22 cellular contexts compared by ENCODE assay signal in the genomic region with DNA sequence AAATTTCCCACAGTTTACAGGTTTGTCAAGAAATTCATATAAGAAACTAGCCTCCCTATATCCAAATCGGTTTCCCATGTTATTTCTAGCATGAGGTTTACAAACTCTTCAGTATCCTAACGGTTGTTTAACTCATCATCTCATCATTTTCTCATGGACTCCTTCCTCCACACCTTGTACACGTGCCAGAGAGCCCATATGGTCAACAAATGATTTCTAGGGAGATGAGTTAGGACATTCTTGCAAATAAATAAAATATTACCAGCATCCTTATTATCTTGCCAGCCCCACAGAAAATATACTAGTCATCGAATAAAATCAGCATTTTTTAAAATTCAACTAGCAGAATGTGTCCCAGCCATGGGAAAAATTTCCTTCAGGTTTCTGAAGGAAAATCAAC.
DNase-seq lines count a peak whose midpoint lies in the region; ATAC-seq lines count a peak whose summit lies in the region.
"Had no signal": no experiment of that assay in that cellular context is flagged by ENCODE, and none has a peak within 500 bp of the region (broad histone marks: within the 10 kb centered on the region; RNA-seq: fewer than 3 reads in every experiment).

No MANE protein-coding gene starts in this region.

- intact Hi-C loops in posterior vena cava (cut with DNase I): no loop called here

- peaks cover 88 to 100% (median 92%) of the 10 kb centered on the region in 3 donors for H3K4me1 Mint-ChIP-seq in naive B cell

- H3K4me2 ChIP-seq in BLaER1 (peak overlapping the region; percentile 78), mesendoderm (ENCODE audit: low read length) (no peak overlapping the region)

- H3K9ac ChIP-seq in BLaER1 (peak overlapping the region; percentile 68), mesendoderm (ENCODE audit: low read length) (no peak overlapping the region)

- no peak for ATAC-seq in naive B cell (ENCODE audit: low read depth in 2 of 2)
- ATAC-seq: activated T-cell treated with anti-CD3 and anti-CD28 coated beads, Interleukin-2, amount 50 U/mL, for 72 hours; lower lobe of right lung; Panc1; T-cell had no signal

- H2BK15ac ChIP-seq in mesendoderm (replicated peaks; ENCODE audit: low read depth): no peak overlapping the region

- H3K4me3 Mint-ChIP-seq in naive B cell: peak overlapping the region in 4 of 8 donors; percentile 32 to 60 (median 40)
- H3K4me3 Mint-ChIP-seq: activated T-cell treated with anti-CD3 and anti-CD28 coated beads, Interleukin-2, amount 50 U/mL, for 72 hours; T-cell had no signal

- peak overlapping the region; percentile 39 to 95 (median 80) for H3K27ac Mint-ChIP-seq in naive B cell
- H3K27ac Mint-ChIP-seq: activated T-cell treated with anti-CD3 and anti-CD28 coated beads, Interleukin-2, amount 50 U/mL, for 72 hours; progenitor cell of endocrine pancreas; T-cell had no signal

- no peak overlapping the region for H2BK5ac ChIP-seq in mesendoderm (ENCODE audit: low read length)

- no peak overlapping the region for H2AK5ac ChIP-seq in mesendoderm (ENCODE audit: low read length)

- no peaks in the 10 kb centered on the region for H3K79me2 ChIP-seq in mesendoderm (ENCODE audit: control insufficient read depth, insufficient read depth, low read length)

- H3K27me3 ChIP-seq in BLaER1 (no peaks in the 10 kb centered on the region), mesendoderm (ENCODE audit: insufficient read depth, low read length, poor library complexity) (no peaks in the 10 kb centered on the region)

- H3K4me3 ChIP-seq in BLaER1: no peak overlapping the region
- no peak overlapping the region for H3K4me3 ChIP-seq in mesendoderm (ENCODE audit: low read length)
- H3K4me3 ChIP-seq: dorsolateral prefrontal cortex, lower lobe of right lung had no signal

- H3K27me3 Mint-ChIP-seq in naive B cell: no peaks in the 10 kb centered on the region
- H3K27me3 Mint-ChIP-seq: T-cell had no signal

- H3K56ac ChIP-seq in mesendoderm (ENCODE audit: low read length): no peak overlapping the region

- H2BK120ac ChIP-seq in mesendoderm (ENCODE audit: low read depth, low read length): no peak overlapping the region

- no peak overlapping the region for H3K4ac ChIP-seq in mesendoderm (ENCODE audit: low read depth, low read length)

- WGBS in mesendoderm (ENCODE audit: extremely low coverage, insufficient coverage, low lambda C conversion rate): no CpG with 5 or more reads among the region's 4 CpGs

- H4K5ac ChIP-seq in mesendoderm (ENCODE audit: low read length): no peak overlapping the region

- H3K36me3 Mint-ChIP-seq in naive B cell: peaks cover 5 to 8% of the 10 kb centered on the region in 2 donors
- H3K36me3 Mint-ChIP-seq: T-cell had no signal

- H3K9me3 ChIP-seq in BLaER1: no peaks in the 10 kb centered on the region
- H3K9me3 ChIP-seq: lower lobe of right lung had no signal

- H3K27ac ChIP-seq in BLaER1 (peak overlapping the region; percentile 87), mesendoderm (ENCODE audit: low read depth, low read length) (no peak overlapping the region)
- H3K27ac ChIP-seq: dorsolateral prefrontal cortex, lower lobe of right lung had no signal

- no peaks in the 10 kb centered on the region for H3K79me1 ChIP-seq in mesendoderm (ENCODE audit: low read length)

- H3K4me1 ChIP-seq in BLaER1 (peaks cover 100% of the 10 kb centered on the region), mesendoderm (ENCODE audit: control insufficient read depth, low read depth, low read length) (no peaks in the 10 kb centered on the region)

- H3K18ac ChIP-seq in mesendoderm (ENCODE audit: low read length): no peak overlapping the region

- no peak overlapping the region for H3K23ac ChIP-seq in mesendoderm (ENCODE audit: low read length)

- H3K36me3 ChIP-seq in BLaER1 (peaks cover 92% of the 10 kb centered on the region), mesendoderm (ENCODE audit: control insufficient read depth, insufficient read depth, low read length) (no peaks in the 10 kb centered on the region)
- H3K36me3 ChIP-seq: lower lobe of right lung had no signal

- no peak overlapping the region for H4K8ac ChIP-seq in mesendoderm (ENCODE audit: low read depth, low read length)

- peaks cover 99% of the 10 kb centered on the region for H4K20me1 ChIP-seq in BLaER1

- H3K9me3 Mint-ChIP-seq in naive B cell: peaks cover 0 to 5% (median 0%) of the 10 kb centered on the region in 7 donors

- peak; percentile 93 for DNase-seq in GM04504 (ENCODE audit: low read depth)
- DNase-seq in cerebellar cortex (ENCODE audit: low spot score): peak; percentile 93
- no peak for DNase-seq in naive B cell
- DNase-seq in posterior vena cava (ENCODE audit: low spot score): no peak
- DNase-seq in COR-L47 (lab: John Stamatoyannopoulos, UW): no peak
- no peak for DNase-seq in mesendoderm
- DNase-seq: activated naive CD4-positive, alpha-beta T cell treated with anti-CD3 and anti-CD28 coated beads, Interleukin-2, amount 50 U/mL, for 16 hours; activated T-cell treated with anti-CD3 and anti-CD28 coated beads, Interleukin-2, amount 50 U/mL, for 72 hours; aorta; Calu3; HCEC 1CT; KG1; kidney; lower lobe of right lung; MV-4-11; NCI-H1930; NCI-H345; T-cell had no signal

Comparison
In these comparisons a context has a peak if more than half of its experiments do, and no peak if none do; other contexts are left out.
1. DNase-seq: peak in GM04504 (single experiment) and cerebellar cortex (single experiment); none in naive B cell (single experiment), posterior vena cava (single experiment), COR-L47 (single experiment) and mesendoderm (single experiment).